Comparison of ENCODE assay signal across 8 cellular contexts in the genomic region with DNA sequence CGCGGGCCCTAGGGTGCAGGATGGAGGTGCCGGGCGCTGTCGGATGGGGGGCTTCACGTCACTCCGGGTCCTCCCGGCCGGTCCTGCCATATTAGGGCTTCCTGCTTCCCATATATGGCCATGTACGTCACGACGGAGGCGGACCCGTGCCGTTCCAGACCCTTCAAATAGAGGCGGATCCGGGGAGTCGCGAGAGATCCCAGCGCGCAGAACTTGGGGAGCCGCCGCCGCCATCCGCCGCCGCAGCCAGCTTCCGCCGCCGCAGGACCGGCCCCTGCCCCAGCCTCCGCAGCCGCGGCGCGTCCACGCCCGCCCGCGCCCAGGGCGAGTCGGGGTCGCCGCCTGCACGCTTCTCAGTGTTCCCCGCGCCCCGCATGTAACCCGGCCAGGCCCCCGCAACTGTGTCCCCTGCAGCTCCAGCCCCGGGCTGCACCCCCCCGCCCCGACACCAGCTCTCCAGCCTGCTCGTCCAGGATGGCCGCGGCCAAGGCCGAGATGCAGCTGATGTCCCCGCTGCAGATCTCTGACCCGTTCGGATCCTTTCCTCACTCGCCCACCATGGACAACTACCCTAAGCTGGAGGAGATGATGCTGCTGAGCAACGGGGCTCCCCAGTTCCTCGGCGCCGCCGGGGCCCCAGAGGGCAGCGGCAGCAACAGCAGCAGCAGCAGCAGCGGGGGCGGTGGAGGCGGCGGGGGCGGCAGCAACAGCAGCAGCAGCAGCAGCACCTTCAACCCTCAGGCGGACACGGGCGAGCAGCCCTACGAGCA. TPM values are rescaled to one million over a fixed set of nuclear protein-coding genes. Genes with fewer than 3 reads are reported as not detected.
A peak's percentile ranks its signal among the peaks of the same experiment; 100 is the strongest.
DNase-seq lines count a peak whose midpoint lies in the region; ATAC-seq, FAIRE-seq and TF ChIP-seq lines count a peak whose summit lies in the region.

Gene EGR1 (plus strand): TSS at position 192 of the 770 bp plus-strand sequence. CDS start 283 bp downstream, at position 475.

- no peak for FAIRE-seq in GM19239 (lab: Jason Lieb, UNC)

- peak; percentile 95 for DNase-seq in BE2C
- peak; percentile 87 for DNase-seq in GM19239 (ENCODE audit: insufficient read length, low spot score)
- peak; percentile 80 for DNase-seq in NCI-H510A treated with DMSO at 0.1 percent for 48 hours (lab: John Stamatoyannopoulos, UW)
- DNase-seq in activated CD4-positive, alpha-beta T cell treated with anti-CD3 and anti-CD28 coated beads for 48 hours: peak; percentile 96
- DNase-seq in choroid plexus epithelial cell (ENCODE audit: low read depth): peak; percentile 97
- DNase-seq in left colon: peak; percentile 96
- DNase-seq in stimulated activated CD4-positive, alpha-beta T cell treated with anti-CD3 and anti-CD28 coated beads, Interleukin-1b, Interleukin-23, amount 100 ng/mL, for 4 hours (ENCODE audit: low read depth in 2 of 2): peak; percentile 83 to 93

- ATAC-seq in HG03439 (IDR thresholded peaks at IDR 0.05; ENCODE audit: unreplicated experiment) (peak; percentile 61), left colon (peak; percentile 59)

- peaks cover 3% of the 10 kb centered on the region; the same call in 1 of the 2 replicates for H3K27me3 ChIP-seq in BE2C

- intact Hi-C loops in left colon (cut with DNase I, micrococcal nuclease): no loop called here

- TF ChIP-seq CTCF in BE2C (IDR thresholded peaks at IDR 0.05; ENCODE audit: low read depth, low read length) (no peak), choroid plexus epithelial cell (conservative IDR thresholded peaks at IDR 0.05; ENCODE audit: low read depth, low read length) (no peak)

- H3K4me3 ChIP-seq in BE2C (ENCODE audit: low read depth, low read length) (peak within 1 kb of the TSS; percentile 97), choroid plexus epithelial cell (ENCODE audit: low read depth, low read length) (peak within 1 kb of the TSS; percentile 83)

- H3K4me1 ChIP-seq in BE2C: no peaks in the 10 kb centered on the region

- H3K36me3 ChIP-seq in BE2C: peaks cover 18% of the 10 kb centered on the region

- H3K9me3 ChIP-seq in BE2C: no peaks in the 10 kb centered on the region

RNA-seq across cellular contexts. Expression of gene EGR1, which starts in this region (rescaled TPM):
- polyA plus RNA-seq in BE2C (2012; ENCODE audit: insufficient read depth, insufficient read length, low read depth): 12.0 TPM
- total RNA-seq in left colon: 100 to 1,000 TPM in 1 of 2 donors, 10 to 100 TPM in 1; 29.8 to 102 TPM

Comparison
In these comparisons a context has a peak if more than half of its experiments do, and no peak if none do; other contexts are left out.
1. Peak in every context shown above with its lines: DNase-seq, ATAC-seq and H3K4me3 ChIP-seq.